Comparison of ENCODE assay signal across 8 cellular contexts in genomic region chr19:55676889-55677505, GRCh38. TPM values are rescaled to one million over a fixed set of nuclear protein-coding genes. Genes with fewer than 3 reads are reported as not detected.
DNase-seq lines count a peak whose midpoint lies in the region; ATAC-seq and TF ChIP-seq lines count a peak whose summit lies in the region.

No MANE protein-coding gene starts in this region.

- ATAC-seq in IMR-90 (ENCODE audit: low read depth) (no peak), HG03175 (IDR thresholded peaks at IDR 0.05; ENCODE audit: unreplicated experiment) (no peak)
- no peak for ATAC-seq in natural killer cell treated with Interleukin-12 subunit alpha and Interleukin-12 subunit beta and Interleukin-15 and Interleukin-18, amount 100 ng/mL, for 72 hours

- TF ChIP-seq RAD21 in IMR-90 (IDR thresholded peaks at IDR 0.05; ENCODE audit: low read length): no peak

- no peak overlapping the region for H2BK15ac ChIP-seq in IMR-90 (ENCODE audit: low read depth, low read length)

- no peak overlapping the region for H4K91ac ChIP-seq in IMR-90 (ENCODE audit: insufficient read depth, low read depth, low read length)

- peaks cover 4% of the 10 kb centered on the region; the same call in 1 of the 2 replicates for H3K9me1 ChIP-seq in IMR-90 (ENCODE audit: insufficient read depth, low read length)

- dilution Hi-C loops in IMR-90 (cut with HindIII; ENCODE audit: low sequenced_read_pairs, unreplicated experiment): no loop called here

- peaks cover 64% of the 10 kb centered on the region for H4K20me1 ChIP-seq in IMR-90 (ENCODE audit: insufficient read depth, low read length)

- no peak overlapping the region for H4K8ac ChIP-seq in IMR-90 (ENCODE audit: low read depth in 2 of 2, low read length in 2 of 2)

- no peak overlapping the region for H3K56ac ChIP-seq in IMR-90 (ENCODE audit: extremely low read depth, insufficient read depth, low read length)

- intact Hi-C loops in CD14-positive monocyte (cut with micrococcal nuclease) (loop anchor here in 1 of 2 donors (1.0 to 2.0 kb wide), 2 partner anchors 22 to 78 kb away; partner anchors contain the start of genes FIZ1 and U2AF2), IMR-90 (cut with micrococcal nuclease) (no loop called here)

- peaks cover 11 to 66% of the 10 kb centered on the region in 2 experiments for H3K79me1 ChIP-seq in IMR-90 (ENCODE audit: low read depth in 1 of 2, low read length in 2 of 2)

- no peak overlapping the region for H2BK5ac ChIP-seq in IMR-90 (ENCODE audit: low read depth, low read length, poor library complexity, severe bottlenecking)

- no peaks in the 10 kb centered on the region for H3K9me3 ChIP-seq in IMR-90 (ENCODE audit: control insufficient read depth, insufficient read depth, low read length)

- BruUV-seq in IMR-90 (replicated peaks; lab: Mats Ljungman, UMichigan): no TSS peak

- H3K27me3 ChIP-seq in IMR-90 (ENCODE audit: control insufficient read depth, insufficient read depth, low read length): no peaks in the 10 kb centered on the region

- DNase-seq in CD14-positive monocyte (ENCODE audit: low spot score) (no peak), IMR-90 (no peak), chondrocyte (ENCODE audit: low spot score) (no peak), RPMI8226 (no peak), NCI-H1105 treated with DMSO at 0.1 percent for 48 hours (lab: John Stamatoyannopoulos, UW) (no peak), cerebellar nuclear complex (lab: John Stamatoyannopoulos, UW) (no peak)
- DNase-seq in natural killer cell treated with Interleukin-12 subunit alpha and Interleukin-12 subunit beta and Interleukin-15 and Interleukin-18, amount 100 ng/mL, for 72 hours (ENCODE audit: low spot score): no peak

- no peak overlapping the region for H2BK120ac ChIP-seq in IMR-90 (ENCODE audit: low read depth, low read length)

- H3K9me3 Mint-ChIP-seq in CD14-positive monocyte (no peaks in the 10 kb centered on the region), chondrocyte (ENCODE audit: low read depth) (no peaks in the 10 kb centered on the region)
- no peaks in the 10 kb centered on the region for H3K9me3 Mint-ChIP-seq in natural killer cell treated with Interleukin-12 subunit alpha and Interleukin-12 subunit beta and Interleukin-15 and Interleukin-18, amount 100 ng/mL, for 72 hours

- 92% methylated on average over 2 of the region's 7 CpGs; no CpG with 5 or more reads in 1 of the 2 experiments for WGBS in IMR-90 (ENCODE audit: extremely low coverage in 2 of 2, insufficient read length in 1 of 2), 2 experiments

- no peak overlapping the region for H4K5ac ChIP-seq in IMR-90 (ENCODE audit: low read depth, low read length)

- H3K36me3 Mint-ChIP-seq in CD14-positive monocyte: peaks cover 59 to 70% of the 10 kb centered on the region in 2 donors
- H3K36me3 Mint-ChIP-seq in chondrocyte (ENCODE audit: low read depth): peaks cover 14% of the 10 kb centered on the region
- H3K36me3 Mint-ChIP-seq in natural killer cell treated with Interleukin-12 subunit alpha and Interleukin-12 subunit beta and Interleukin-15 and Interleukin-18, amount 100 ng/mL, for 72 hours: peaks cover 23% of the 10 kb centered on the region

- no peak overlapping the region for H3K23ac ChIP-seq in IMR-90 (ENCODE audit: low read depth, low read length)

- H3K4ac ChIP-seq in IMR-90 (ENCODE audit: low read depth, low read length): no peak overlapping the region

- POLR2A ChIA-PET in IMR-90 (lab: Charles Lee; ENCODE audit: unreplicated experiment): interaction anchor here (0.6 kb wide), 1 partner anchor 31 kb away, joined by 3 read pairs; no protein-coding TSS in a partner anchor

- no peak overlapping the region for H3K4me3 ChIP-seq in IMR-90 (ENCODE audit: insufficient read depth, low read depth, low read length)

- no peak overlapping the region for H3K27ac ChIP-seq in IMR-90 (ENCODE audit: insufficient read depth, low read length)

- peaks cover 38% of the 10 kb centered on the region for H3K36me3 ChIP-seq in IMR-90 (ENCODE audit: control insufficient read depth, insufficient read depth, low read length)

- no peak for TF ChIP-seq POLR2A in IMR-90 (IDR thresholded peaks at IDR 0.05; ENCODE audit: low read depth, low read length)

- peak overlapping the region; percentile 76 to 99 for H3K4me3 Mint-ChIP-seq in CD14-positive monocyte
- peak overlapping the region; percentile 98 for H3K4me3 Mint-ChIP-seq in chondrocyte (ENCODE audit: unreplicated experiment)
- peak overlapping the region; percentile 93 for H3K4me3 Mint-ChIP-seq in natural killer cell treated with Interleukin-12 subunit alpha and Interleukin-12 subunit beta and Interleukin-15 and Interleukin-18, amount 100 ng/mL, for 72 hours

- CTCF ChIA-PET in IMR-90 (lab: Yijun Ruan, JAX): no interaction called here

- H3K4me1 Mint-ChIP-seq in CD14-positive monocyte: peaks cover 58% of the 10 kb centered on the region
- peaks cover 41% of the 10 kb centered on the region for H3K4me1 Mint-ChIP-seq in chondrocyte (ENCODE audit: low read depth)
- peaks cover 51 to 55% of the 10 kb centered on the region in 2 donors for H3K4me1 Mint-ChIP-seq in natural killer cell treated with Interleukin-12 subunit alpha and Interleukin-12 subunit beta and Interleukin-15 and Interleukin-18, amount 100 ng/mL, for 72 hours (ENCODE audit: low read depth in 2 of 2)

- no peak overlapping the region for H2AK9ac ChIP-seq in IMR-90 (replicated peaks; ENCODE audit: low read depth, low read length, poor library complexity)

- no peaks in the 10 kb centered on the region for H3K27me3 Mint-ChIP-seq in CD14-positive monocyte (ENCODE audit: low read depth in 3 of 3)
- no peaks in the 10 kb centered on the region for H3K27me3 Mint-ChIP-seq in chondrocyte (ENCODE audit: low read depth)
- H3K27me3 Mint-ChIP-seq in natural killer cell treated with Interleukin-12 subunit alpha and Interleukin-12 subunit beta and Interleukin-15 and Interleukin-18, amount 100 ng/mL, for 72 hours: no peaks in the 10 kb centered on the region

- H3K18ac ChIP-seq in IMR-90 (ENCODE audit: low read depth, low read length): no peak overlapping the region

- H2AFZ ChIP-seq in IMR-90 (replicated peaks; ENCODE audit: low read length, poor library complexity): no peak overlapping the region

- H2BK20ac ChIP-seq in IMR-90 (ENCODE audit: low read depth, low read length): no peak overlapping the region

- peak overlapping the region; percentile 19; the same call in 1 of the 2 replicates for H3K4me2 ChIP-seq in IMR-90 (ENCODE audit: low read depth, low read length)

- TF ChIP-seq CTCF in CD14-positive monocyte (IDR thresholded peaks at IDR 0.05): no peak
- TF ChIP-seq CTCF in IMR-90 (conservative IDR thresholded peaks at IDR 0.05; ENCODE audit: low read depth, low read length): no peak
- no peak for TF ChIP-seq CTCF in chondrocyte (IDR thresholded peaks at IDR 0.05)

- H3K27ac Mint-ChIP-seq in CD14-positive monocyte: peak overlapping the region; percentile 86 to 98 (median 94)
- H3K27ac Mint-ChIP-seq in chondrocyte (ENCODE audit: unreplicated experiment): peak overlapping the region; percentile 65
- peak overlapping the region; percentile 74 to 87 for H3K27ac Mint-ChIP-seq in natural killer cell treated with Interleukin-12 subunit alpha and Interleukin-12 subunit beta and Interleukin-15 and Interleukin-18, amount 100 ng/mL, for 72 hours

- H2AK5ac ChIP-seq in IMR-90 (ENCODE audit: low read depth, low read length): no peak overlapping the region

- 0 out of 2 replicates have a peak overlapping the region, but pooled peaks have one; percentile 34 for H3K9ac ChIP-seq in IMR-90 (ENCODE audit: low read depth, low read length)

- in situ Hi-C loops in IMR-90 (cut with MboI; ENCODE audit: low sequenced_read_pairs): loop anchor here (25.0 kb wide), 1 partner anchor 460 kb away; the partner anchor contains the start of gene ZNF444

- H3K4me1 ChIP-seq in IMR-90 (ENCODE audit: control insufficient read depth, insufficient read depth, low read length): peaks cover 10% of the 10 kb centered on the region

- H3K14ac ChIP-seq in IMR-90 (replicated peaks; ENCODE audit: low read depth, low read length): no peak overlapping the region

RNA-seq across cellular contexts. Expression of gene EPN1, which starts 2.0 kb away (rescaled TPM):
- polyA plus RNA-seq in CD14-positive monocyte (10 to 100 TPM; 18.7 to 19.2 TPM), IMR-90 (2012; rRNA removed) (122 and 127 TPM in 2 replicates)
- total RNA-seq in IMR-90 (2012; rRNA removed) (19.0 and 21.9 TPM in 2 replicates), chondrocyte (105 to 127 TPM (median 124 TPM) in 3 replicates)
- polyA plus RNA-seq in IMR-90 (2012; cell fraction: cytosol; rRNA removed): 199 and 238 TPM in 2 replicates
- polyA plus RNA-seq in IMR-90 (2012; cell fraction: nucleus; rRNA removed; ENCODE audit: low replicate concordance): 71.6 and 158 TPM in 2 replicates
- 10 to 100 TPM; 40.7 to 63.9 TPM for total RNA-seq in natural killer cell treated with Interleukin-12 subunit alpha and Interleukin-12 subunit beta and Interleukin-15 and Interleukin-18, amount 100 ng/mL, for 72 hours

RNA-seq across cellular contexts. Expression of gene U2AF2, which starts 22.2 kb away (rescaled TPM):
- polyA plus RNA-seq in CD14-positive monocyte (1 to 10 TPM; 5.3 to 5.4 TPM), IMR-90 (2012; rRNA removed) (260 and 303 TPM in 2 replicates)
- total RNA-seq in IMR-90 (2012; rRNA removed) (96.1 and 120 TPM in 2 replicates), chondrocyte (119 to 137 TPM (median 129 TPM) in 3 replicates)
- polyA plus RNA-seq in IMR-90 (2012; cell fraction: cytosol; rRNA removed): 162 and 288 TPM in 2 replicates
- polyA plus RNA-seq in IMR-90 (2012; cell fraction: nucleus; rRNA removed; ENCODE audit: low replicate concordance): 279 and 320 TPM in 2 replicates
- 100 to 1,000 TPM; 266 to 434 TPM for total RNA-seq in natural killer cell treated with Interleukin-12 subunit alpha and Interleukin-12 subunit beta and Interleukin-15 and Interleukin-18, amount 100 ng/mL, for 72 hours

RNA-seq across cellular contexts. Expression of gene CCDC106, which starts 29.0 kb away (rescaled TPM):
- polyA plus RNA-seq in CD14-positive monocyte (1 to 10 TPM in 1 of 2 donors, under 1 TPM in 1; 0.74 to 1.2 TPM), IMR-90 (2012; rRNA removed) (13.6 and 15.0 TPM in 2 replicates)
- total RNA-seq in IMR-90 (2012; rRNA removed) (2.2 and 2.3 TPM in 2 replicates), chondrocyte (20.9 to 26.5 TPM (median 23.5 TPM) in 3 replicates)
- polyA plus RNA-seq in IMR-90 (2012; cell fraction: cytosol; rRNA removed): 17.1 and 19.8 TPM in 2 replicates
- 17.7 and 35.9 TPM in 2 replicates for polyA plus RNA-seq in IMR-90 (2012; cell fraction: nucleus; rRNA removed; ENCODE audit: low replicate concordance)
- 1 to 10 TPM; 1.9 to 3.3 TPM for total RNA-seq in natural killer cell treated with Interleukin-12 subunit alpha and Interleukin-12 subunit beta and Interleukin-15 and Interleukin-18, amount 100 ng/mL, for 72 hours

RNA-seq across cellular contexts. Expression of gene ZNF581, which starts 33.5 kb away (rescaled TPM):
- 10 to 100 TPM; 29.4 to 31.6 TPM for polyA plus RNA-seq in CD14-positive monocyte
- total RNA-seq in IMR-90 (2012; rRNA removed): 9.7 and 10.0 TPM in 2 replicates
- polyA plus RNA-seq in IMR-90 (2012; rRNA removed): 21.9 and 24.5 TPM in 2 replicates
- polyA plus RNA-seq in IMR-90 (2012; cell fraction: cytosol; rRNA removed): 17.7 and 25.7 TPM in 2 replicates
- 13.3 and 24.2 TPM in 2 replicates for polyA plus RNA-seq in IMR-90 (2012; cell fraction: nucleus; rRNA removed; ENCODE audit: low replicate concordance)
- total RNA-seq in chondrocyte: 20.8 to 24.7 TPM (median 24.2 TPM) in 3 replicates
- 10 to 100 TPM; 15.1 to 27.6 TPM for total RNA-seq in natural killer cell treated with Interleukin-12 subunit alpha and Interleukin-12 subunit beta and Interleukin-15 and Interleukin-18, amount 100 ng/mL, for 72 hours

RNA-seq across cellular contexts. Expression of gene ZNF580, which starts 36.2 kb away (rescaled TPM):
- polyA plus RNA-seq in CD14-positive monocyte (10 to 100 TPM in 1 of 2 donors, 1 to 10 TPM in 1; 9.7 to 10.7 TPM), IMR-90 (2012; rRNA removed) (36.9 and 44.4 TPM in 2 replicates)
- total RNA-seq in IMR-90 (2012; rRNA removed) (1.4 and 1.7 TPM in 2 replicates), chondrocyte (42.3 to 59.8 TPM (median 45.0 TPM) in 3 replicates)
- 31.7 and 69.6 TPM in 2 replicates for polyA plus RNA-seq in IMR-90 (2012; cell fraction: cytosol; rRNA removed)
- polyA plus RNA-seq in IMR-90 (2012; cell fraction: nucleus; rRNA removed; ENCODE audit: low replicate concordance): 74.8 and 129 TPM in 2 replicates
- total RNA-seq in natural killer cell treated with Interleukin-12 subunit alpha and Interleukin-12 subunit beta and Interleukin-15 and Interleukin-18, amount 100 ng/mL, for 72 hours: 10 to 100 TPM; 35.7 to 39.5 TPM
